ENCODE assay signal across 1 cellular context in the genomic region with DNA sequence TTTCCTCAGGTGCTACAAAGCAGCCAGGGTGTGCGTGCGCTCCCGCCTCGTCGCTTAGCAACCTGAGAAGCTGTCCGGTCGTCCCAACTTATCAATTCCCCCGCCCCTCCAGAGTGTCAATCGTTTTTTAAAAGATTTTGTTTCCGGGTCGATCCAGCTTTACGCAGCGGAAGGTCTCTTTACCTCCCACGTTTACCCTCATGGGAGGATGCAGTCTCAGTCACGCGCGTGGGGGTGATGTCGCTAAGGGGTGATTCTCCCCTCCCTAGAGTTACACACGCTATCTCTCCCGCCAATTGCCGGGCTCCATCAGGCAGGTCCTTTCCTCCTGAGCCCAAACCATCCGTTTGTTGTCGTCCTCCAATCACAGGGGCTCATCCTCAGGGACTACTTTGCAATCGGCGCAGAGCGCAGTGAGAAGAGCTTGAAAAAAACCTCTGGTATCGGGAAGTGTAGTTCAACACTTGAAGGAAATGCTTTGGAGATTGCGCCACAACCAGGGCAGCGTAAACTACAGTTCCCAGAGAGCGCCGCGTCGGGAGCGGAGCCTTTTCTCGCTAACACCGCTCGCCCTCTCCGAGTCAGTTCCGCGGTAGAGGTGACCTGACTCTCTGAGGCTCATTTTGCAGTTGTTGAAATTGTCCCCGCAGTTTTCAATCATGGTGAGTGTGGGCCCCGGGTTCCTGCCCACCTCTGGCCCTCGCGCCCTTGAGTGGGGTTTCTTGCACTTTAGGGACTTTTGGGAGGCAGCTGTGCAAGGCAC.
TF ChIP-seq lines count a peak whose summit lies in the region.

Gene MDH1, plus strand, starts transcription at position 579 of the 763 bp plus-strand sequence. Its CDS starts 81 bp downstream, at position 660.
A gene with protein sequence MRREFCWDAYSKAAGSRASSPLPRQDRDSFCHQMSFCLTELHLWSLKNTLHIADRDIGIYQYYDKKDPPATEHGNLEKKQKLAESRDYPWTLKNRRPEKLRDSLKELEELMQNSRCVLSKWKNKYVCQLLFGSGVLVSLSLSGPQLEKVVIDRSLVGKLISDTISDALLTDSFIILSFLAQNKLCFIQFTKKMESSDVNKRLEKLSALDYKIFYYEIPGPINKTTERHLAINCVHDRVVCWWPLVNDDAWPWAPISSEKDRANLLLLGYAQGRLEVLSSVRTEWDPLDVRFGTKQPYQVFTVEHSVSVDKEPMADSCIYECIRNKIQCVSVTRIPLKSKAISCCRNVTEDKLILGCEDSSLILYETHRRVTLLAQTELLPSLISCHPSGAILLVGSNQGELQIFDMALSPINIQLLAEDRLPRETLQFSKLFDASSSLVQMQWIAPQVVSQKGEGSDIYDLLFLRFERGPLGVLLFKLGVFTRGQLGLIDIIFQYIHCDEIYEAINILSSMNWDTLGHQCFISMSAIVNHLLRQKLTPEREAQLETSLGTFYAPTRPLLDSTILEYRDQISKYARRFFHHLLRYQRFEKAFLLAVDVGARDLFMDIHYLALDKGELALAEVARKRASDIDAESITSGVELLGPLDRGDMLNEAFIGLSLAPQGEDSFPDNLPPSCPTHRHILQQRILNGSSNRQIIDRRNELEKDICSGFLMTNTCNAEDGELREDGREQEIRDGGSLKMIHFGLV (minus strand): TSS at position 93 of the 763 bp plus-strand sequence. CDS start 206 bp downstream, outside the sequence.

TF ChIP-seq in endothelial cell of umbilical vein, 7 proteins besides CTCF, POLR2A, EP300 and RAD21:
- TF ChIP-seq EZH2 (IDR thresholded peaks at IDR 0.05; ENCODE audit: borderline replicate concordance, low read depth, low read length, severe bottlenecking): no peak
- TF ChIP-seq POLR2AphosphoS5 (IDR thresholded peaks at IDR 0.05; ENCODE audit: insufficient read depth, low read depth, low read length): peak; percentile 35
- TF ChIP-seq MAX (IDR thresholded peaks at IDR 0.05; ENCODE audit: insufficient read depth, insufficient read length): no peak
- TF ChIP-seq MYC (IDR thresholded peaks at IDR 0.05; ENCODE audit: low read depth, low read length): peak; percentile 2
